In genomic region chr1:95304803-95305202, GRCh38 we compare ENCODE assay signal across 17 cellular contexts.
A peak's percentile ranks its signal among the peaks of the same experiment; 100 is the strongest.
DNase-seq lines count a peak whose midpoint lies in the region; ATAC-seq and TF ChIP-seq lines count a peak whose summit lies in the region.
"Had no signal": no experiment of that assay in that cellular context is flagged by ENCODE, and none has a peak within 500 bp of the region (broad histone marks: within the 10 kb centered on the region; RNA-seq: fewer than 3 reads in every experiment).

No MANE protein-coding gene starts in this region.

- DNase-seq in Calu3, result peak; percentile 25
- DNase-seq in RWPE2 (ENCODE audit: low spot score), result no peak
- peak; percentile 65 for DNase-seq in epithelial cell of esophagus (ENCODE audit: low read depth)
- peak in 1 of 3 donors; percentile 20 for DNase-seq in mucosa of descending colon
- no peak for DNase-seq in osteoblast (ENCODE audit: insufficient read length, low spot score, missing footprints)
- no peak for DNase-seq in NCI-H146 treated with DMSO at 0.1 percent for 48 hours (lab: John Stamatoyannopoulos, UW; ENCODE audit: unreplicated experiment)
- DNase-seq in activated T-helper 1 cell treated with anti-CD3 and anti-CD28 coated beads, Interleukin-12 subunit alpha, Interleukin-12 subunit beta, Interleukin-2, Interleukin-4 antibody, amounts not matched to agents 30 ng/mL and 10 ng/mL and 1 ng/mL, durations not matched to agents 14 hours and 24 hours and 36 hours (ENCODE audit: low spot score), result no peak
- DNase-seq: 8988T; AML-193; Caco-2; CD8-positive, alpha-beta memory T cell; DMS53; GF-D8; HCEC 1CT; HFFc6 had no signal

- H3K36me3 Mint-ChIP-seq in Calu3 (ENCODE audit: insufficient read depth, unreplicated experiment), result no peaks in the 10 kb centered on the region
- H3K36me3 Mint-ChIP-seq in activated T-helper 1 cell treated with anti-CD3 and anti-CD28 coated beads, Interleukin-12 subunit alpha, Interleukin-12 subunit beta, Interleukin-2, Interleukin-4 antibody, amounts not matched to agents 30 ng/mL and 10 ng/mL and 1 ng/mL, durations not matched to agents 14 hours and 24 hours and 36 hours (ENCODE audit: low read depth), result no peaks in the 10 kb centered on the region
- H3K36me3 Mint-ChIP-seq: CD8-positive, alpha-beta memory T cell had no signal

- H3K9me3 ChIP-seq in RWPE2 (ENCODE audit: severe bottlenecking) (no peaks in the 10 kb centered on the region), mucosa of descending colon (no peaks in the 10 kb centered on the region), osteoblast (ENCODE audit: low read depth, low read length) (no peaks in the 10 kb centered on the region)
- H3K9me3 ChIP-seq: BLaER1, Caco-2 had no signal

- no peak overlapping the region for H3K4me2 ChIP-seq in osteoblast (ENCODE audit: insufficient read depth, low read length)
- H3K4me2 ChIP-seq: BLaER1 had no signal

- intact Hi-C loops in Calu3 (cut with micrococcal nuclease; ENCODE audit: unreplicated experiment), result loop anchor here (1.0 to 10.0 kb wide), 3 partner anchors 18 to 640 kb away; no protein-coding TSS in a partner anchor
- intact Hi-C loops in mucosa of descending colon (cut with DNase I, micrococcal nuclease), result no loop called here
- intact Hi-C loops in activated T-helper 1 cell treated with anti-CD3 and anti-CD28 coated beads, Interleukin-12 subunit alpha, Interleukin-12 subunit beta, Interleukin-2, Interleukin-4 antibody, amounts not matched to agents 30 ng/mL and 10 ng/mL and 1 ng/mL, durations not matched to agents 14 hours and 24 hours and 36 hours (cut with micrococcal nuclease), result no loop called here

- H3K4me3 Mint-ChIP-seq in Calu3 (ENCODE audit: low read depth, unreplicated experiment), result no peak overlapping the region
- H3K4me3 Mint-ChIP-seq in activated T-helper 1 cell treated with anti-CD3 and anti-CD28 coated beads, Interleukin-12 subunit alpha, Interleukin-12 subunit beta, Interleukin-2, Interleukin-4 antibody, amounts not matched to agents 30 ng/mL and 10 ng/mL and 1 ng/mL, durations not matched to agents 14 hours and 24 hours and 36 hours, result no peak overlapping the region
- H3K4me3 Mint-ChIP-seq: CD8-positive, alpha-beta memory T cell; HFFc6 had no signal

- BruUV-seq in Calu3 (replicated peaks; lab: Mats Ljungman, UMichigan), result no TSS peak

- TF ChIP-seq CTCF in Calu3 (IDR thresholded peaks at IDR 0.05; ENCODE audit: unreplicated experiment) (no peak), RWPE2 (IDR thresholded peaks at IDR 0.05; ENCODE audit: poor library complexity, severe bottlenecking) (no peak), epithelial cell of esophagus (IDR thresholded peaks at IDR 0.05; ENCODE audit: insufficient read depth, low read depth, low read length, missing control alignments) (no peak), mucosa of descending colon (IDR thresholded peaks at IDR 0.05) (no peak), osteoblast (IDR thresholded peaks at IDR 0.05; ENCODE audit: extremely low read depth, low read depth, low read length) (no peak)

- peaks cover 12% of the 10 kb centered on the region for H3K4me1 Mint-ChIP-seq in Calu3 (ENCODE audit: low read depth, unreplicated experiment)
- H3K4me1 Mint-ChIP-seq in activated T-helper 1 cell treated with anti-CD3 and anti-CD28 coated beads, Interleukin-12 subunit alpha, Interleukin-12 subunit beta, Interleukin-2, Interleukin-4 antibody, amounts not matched to agents 30 ng/mL and 10 ng/mL and 1 ng/mL, durations not matched to agents 14 hours and 24 hours and 36 hours (ENCODE audit: low read depth), result no peaks in the 10 kb centered on the region
- H3K4me1 Mint-ChIP-seq: CD8-positive, alpha-beta memory T cell had no signal

- no peak overlapping the region for H3K27ac Mint-ChIP-seq in Calu3 (ENCODE audit: unreplicated experiment)
- H3K27ac Mint-ChIP-seq in activated T-helper 1 cell treated with anti-CD3 and anti-CD28 coated beads, Interleukin-12 subunit alpha, Interleukin-12 subunit beta, Interleukin-2, Interleukin-4 antibody, amounts not matched to agents 30 ng/mL and 10 ng/mL and 1 ng/mL, durations not matched to agents 14 hours and 24 hours and 36 hours, result no peak overlapping the region
- H3K27ac Mint-ChIP-seq: CD8-positive, alpha-beta memory T cell; HFFc6 had no signal

- no peak overlapping the region for H2AFZ ChIP-seq in osteoblast (ENCODE audit: low read length)

- no peaks in the 10 kb centered on the region for H3K9me3 Mint-ChIP-seq in Calu3 (ENCODE audit: low read depth, unreplicated experiment)
- peaks cover 3% of the 10 kb centered on the region for H3K9me3 Mint-ChIP-seq in activated T-helper 1 cell treated with anti-CD3 and anti-CD28 coated beads, Interleukin-12 subunit alpha, Interleukin-12 subunit beta, Interleukin-2, Interleukin-4 antibody, amounts not matched to agents 30 ng/mL and 10 ng/mL and 1 ng/mL, durations not matched to agents 14 hours and 24 hours and 36 hours
- H3K9me3 Mint-ChIP-seq: HFFc6 had no signal

- H3K4me1 ChIP-seq in RWPE2 (ENCODE audit: insufficient read depth, poor library complexity, severe bottlenecking) (no peaks in the 10 kb centered on the region), mucosa of descending colon (ENCODE audit: low read depth) (no peaks in the 10 kb centered on the region), osteoblast (ENCODE audit: insufficient read depth, low read length) (no peaks in the 10 kb centered on the region)
- H3K4me1 ChIP-seq: BLaER1 had no signal

- no peak overlapping the region for H3K27ac ChIP-seq in RWPE2 (ENCODE audit: poor library complexity, severe bottlenecking)
- no peak overlapping the region for H3K27ac ChIP-seq in osteoblast (ENCODE audit: low read depth, low read length)
- H3K27ac ChIP-seq: BLaER1 had no signal

- H3K27me3 Mint-ChIP-seq in Calu3 (ENCODE audit: unreplicated experiment), result no peaks in the 10 kb centered on the region
- no peaks in the 10 kb centered on the region for H3K27me3 Mint-ChIP-seq in activated T-helper 1 cell treated with anti-CD3 and anti-CD28 coated beads, Interleukin-12 subunit alpha, Interleukin-12 subunit beta, Interleukin-2, Interleukin-4 antibody, amounts not matched to agents 30 ng/mL and 10 ng/mL and 1 ng/mL, durations not matched to agents 14 hours and 24 hours and 36 hours (ENCODE audit: insufficient read depth)

- ATAC-seq in RWPE2 (ENCODE audit: low read depth) (peak; percentile 62; the same call in 2 of the 3 replicates), mucosa of descending colon (peak; percentile 93)
- ATAC-seq: HepG2 had no signal

- no peaks in the 10 kb centered on the region for H4K20me1 ChIP-seq in osteoblast (ENCODE audit: insufficient read depth, low read length)
- H4K20me1 ChIP-seq: BLaER1 had no signal

- H3K27me3 ChIP-seq in RWPE2 (ENCODE audit: insufficient read depth, poor library complexity, severe bottlenecking), result peaks cover 10% of the 10 kb centered on the region
- peaks cover 4% of the 10 kb centered on the region for H3K27me3 ChIP-seq in osteoblast (ENCODE audit: insufficient read depth, low read length)
- H3K27me3 ChIP-seq: BLaER1 had no signal

- H3K36me3 ChIP-seq in RWPE2 (ENCODE audit: low read depth), result no peaks in the 10 kb centered on the region
- no peaks in the 10 kb centered on the region for H3K36me3 ChIP-seq in mucosa of descending colon (ENCODE audit: low read depth)
- H3K36me3 ChIP-seq in osteoblast (ENCODE audit: insufficient read depth, low read length), result no peaks in the 10 kb centered on the region
- H3K36me3 ChIP-seq: BLaER1 had no signal

- CTCF ChIA-PET in Calu3 (lab: Charles Lee), result interaction anchor here (0.6 kb wide), 1 partner anchor 616 kb away, joined by 3 read pairs; no protein-coding TSS in a partner anchor

- H3K4me3 ChIP-seq in RWPE2 (ENCODE audit: severe bottlenecking) (no peak overlapping the region), epithelial cell of esophagus (ENCODE audit: low read length) (no peak overlapping the region), mucosa of descending colon (no peak overlapping the region), osteoblast (ENCODE audit: insufficient read depth, low read length) (no peak overlapping the region)
- H3K4me3 ChIP-seq: BLaER1 had no signal

- H3K79me2 ChIP-seq in osteoblast (ENCODE audit: insufficient read depth, low read length), result no peaks in the 10 kb centered on the region

Comparison
In these comparisons a context has a peak if more than half of its experiments do, and no peak if none do; other contexts are left out.
1. DNase-seq: peak in Calu3 (single experiment) and epithelial cell of esophagus (single experiment); none in RWPE2 (single experiment), osteoblast (single experiment), NCI-H146 treated with DMSO at 0.1 percent for 48 hours (single experiment) and activated T-helper 1 cell treated with anti-CD3 and anti-CD28 coated beads, Interleukin-12 subunit alpha, Interleukin-12 subunit beta, Interleukin-2, Interleukin-4 antibody, amounts not matched to agents 30 ng/mL and 10 ng/mL and 1 ng/mL, durations not matched to agents 14 hours and 24 hours and 36 hours (single experiment).